Comparison of ENCODE assay signal across 19 cellular contexts in the genomic region with DNA sequence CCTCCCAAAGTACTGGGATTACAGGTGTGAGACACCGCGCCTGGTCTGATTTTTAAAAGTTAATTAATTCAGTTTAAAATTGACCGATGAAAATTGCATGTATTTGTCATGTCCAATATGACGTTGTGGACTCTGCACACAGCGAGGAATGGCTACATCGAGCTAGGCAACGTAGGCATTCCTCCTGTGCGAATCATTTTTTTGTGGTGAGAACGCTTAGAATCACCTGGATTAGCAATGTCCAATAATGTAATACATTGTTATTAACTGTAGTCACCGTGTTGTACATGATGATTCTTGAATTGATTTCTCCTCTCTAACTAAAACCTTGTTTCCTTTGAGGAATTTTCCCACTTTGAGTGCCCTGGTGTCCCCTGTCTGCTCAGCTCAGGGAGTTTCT. TPM values are rescaled to one million over a fixed set of nuclear protein-coding genes. Genes with fewer than 3 reads are reported as not detected.
DNase-seq lines count a peak whose midpoint lies in the region; ATAC-seq and TF ChIP-seq lines count a peak whose summit lies in the region.
"Had no signal": no experiment of that assay in that cellular context is flagged by ENCODE, and none has a peak within 500 bp of the region (broad histone marks: within the 10 kb centered on the region; RNA-seq: fewer than 3 reads in every experiment).

No MANE protein-coding gene starts in this region.

- H3K9me3 ChIP-seq in BLaER1: no peaks in the 10 kb centered on the region
- no peaks in the 10 kb centered on the region for H3K9me3 ChIP-seq in CD4-positive, alpha-beta memory T cell (ENCODE audit: control insufficient read depth in 1 of 2, low read length in 2 of 2)
- no peaks in the 10 kb centered on the region for H3K9me3 ChIP-seq in RWPE2 (ENCODE audit: severe bottlenecking)
- no peaks in the 10 kb centered on the region for H3K9me3 ChIP-seq in SK-N-SH
- H3K9me3 ChIP-seq in HAP-1: no peaks in the 10 kb centered on the region
- H3K9me3 ChIP-seq: SJCRH30 had no signal

- H3K27me3 Mint-ChIP-seq in CD4-positive, alpha-beta memory T cell: peaks cover 14 to 17% of the 10 kb centered on the region in 2 donors
- H3K27me3 Mint-ChIP-seq in immature natural killer cell (ENCODE audit: low read depth in 3 of 3): peaks cover 0 to 8% (median 6%) of the 10 kb centered on the region in 3 donors

- no peaks in the 10 kb centered on the region for H3K79me2 ChIP-seq in SK-N-SH (ENCODE audit: insufficient read depth)

- peak overlapping the region in 2 of 7 donors; percentile 13 to 46 for H3K27ac Mint-ChIP-seq in CD4-positive, alpha-beta memory T cell
- peak overlapping the region; percentile 83 to 91 (median 87) for H3K27ac Mint-ChIP-seq in immature natural killer cell

- peaks cover 38% of the 10 kb centered on the region for H3K4me1 ChIP-seq in BLaER1
- peaks cover 25% of the 10 kb centered on the region for H3K4me1 ChIP-seq in CD4-positive, alpha-beta memory T cell (ENCODE audit: insufficient read depth, low read length)
- H3K4me1 ChIP-seq in RWPE2 (ENCODE audit: insufficient read depth, poor library complexity, severe bottlenecking): peaks cover 10% of the 10 kb centered on the region
- no peaks in the 10 kb centered on the region for H3K4me1 ChIP-seq in SK-N-SH (ENCODE audit: control insufficient read depth in 1 of 2, insufficient read depth in 2 of 2, low read depth in 1 of 2, low read length in 1 of 2)
- H3K4me1 ChIP-seq in HAP-1: no peaks in the 10 kb centered on the region
- H3K4me1 ChIP-seq: SJCRH30 had no signal

- no peak for TF ChIP-seq RAD21 in SK-N-SH (IDR thresholded peaks at IDR 0.05; ENCODE audit: low read length)

- H3K9me3 Mint-ChIP-seq in CD4-positive, alpha-beta memory T cell: peaks cover 0 to 2% (median 0%) of the 10 kb centered on the region in 8 donors
- peaks cover 0 to 1% (median 0%) of the 10 kb centered on the region in 6 donors for H3K9me3 Mint-ChIP-seq in immature natural killer cell

- H3K9me2 ChIP-seq in SK-N-SH: no peaks in the 10 kb centered on the region

- no peak for DNase-seq in CD4-positive, alpha-beta memory T cell
- DNase-seq in RWPE2 (ENCODE audit: low spot score) (no peak), immature natural killer cell (no peak), SK-N-SH (no peak), HAP-1 (ENCODE audit: low spot score in 2 of 2) (no peak)
- no peak for DNase-seq in activated CD8-positive, alpha-beta memory T cell treated with anti-CD3 and anti-CD28 coated beads for 24 hours
- DNase-seq: C1 segment of cervical spinal cord, DND-41, HCEC 1CT, KBM-7, MV-4-11, NCI-H1694 treated with DMSO at 0.1 percent for 48 hours, NCI-H510A, NCI-H774, SJCRH30 had no signal

- TF ChIP-seq EP300 in SK-N-SH (IDR thresholded peaks at IDR 0.05; ENCODE audit: borderline replicate concordance in 1 of 2, low read depth in 1 of 2, low read length in 1 of 2): no peak

- peak; percentile 93 for ATAC-seq in RWPE2 (ENCODE audit: low read depth)
- ATAC-seq in HG02981 (IDR thresholded peaks at IDR 0.05; ENCODE audit: unreplicated experiment): no peak
- ATAC-seq: HepG2 had no signal

- peak overlapping the region in 6 of 8 donors; percentile 3 to 70 (median 20) for H3K4me3 Mint-ChIP-seq in CD4-positive, alpha-beta memory T cell
- H3K4me3 Mint-ChIP-seq in immature natural killer cell: peak overlapping the region; percentile 72 to 85 (median 78)

- H3K36me3 Mint-ChIP-seq in CD4-positive, alpha-beta memory T cell: no peaks in the 10 kb centered on the region
- H3K36me3 Mint-ChIP-seq in immature natural killer cell: peaks cover 0 to 5% (median 5%) of the 10 kb centered on the region in 3 donors

- H3K9ac ChIP-seq in BLaER1 (no peak overlapping the region), SK-N-SH (no peak overlapping the region)

- H2AFZ ChIP-seq in SK-N-SH (ENCODE audit: low read depth): no peak overlapping the region

- CTCF ChIA-PET in CD4-positive, alpha-beta memory T cell (lab: Charles Lee; ENCODE audit: partially characterized antibody): interaction anchor here (0.7 to 1.6 kb wide), 3 partner anchors 25 to 95 kb away, joined by 3 to 7 read pairs (median 6); no protein-coding TSS in a partner anchor
- CTCF ChIA-PET in SK-N-SH (lab: Yijun Ruan, JAX): interaction anchor here (0.6 kb wide), 1 partner anchor 93 kb away, joined by 3 read pairs; no protein-coding TSS in a partner anchor

- H3F3A ChIP-seq in SK-N-SH (replicated peaks; ENCODE audit: insufficient read depth): no peaks in the 10 kb centered on the region

- POLR2A ChIA-PET in CD4-positive, alpha-beta memory T cell (lab: Charles Lee; ENCODE audit: partially characterized antibody): interaction anchor here (0.9 kb wide), 1 partner anchor 43 kb away, joined by 3 read pairs; a partner anchor contains a TSS
- POLR2A ChIA-PET in SK-N-SH (lab: Yijun Ruan, JAX): no interaction called here

- peak overlapping the region; percentile 52 for H3K4me2 ChIP-seq in BLaER1
- no peak overlapping the region for H3K4me2 ChIP-seq in SK-N-SH

- H3K27me3 ChIP-seq in BLaER1: no peaks in the 10 kb centered on the region
- H3K27me3 ChIP-seq in CD4-positive, alpha-beta memory T cell (ENCODE audit: insufficient read depth, low read length): no peaks in the 10 kb centered on the region
- no peaks in the 10 kb centered on the region for H3K27me3 ChIP-seq in RWPE2 (ENCODE audit: insufficient read depth, poor library complexity, severe bottlenecking)
- H3K27me3 ChIP-seq in SK-N-SH (ENCODE audit: insufficient read depth): peaks cover 25% of the 10 kb centered on the region; the same call in 1 of the 2 replicates
- no peaks in the 10 kb centered on the region; the same call in 1 of the 2 replicates for H3K27me3 ChIP-seq in HAP-1 (ENCODE audit: low read depth)
- H3K27me3 ChIP-seq: SJCRH30 had no signal

- H3K4me1 Mint-ChIP-seq in CD4-positive, alpha-beta memory T cell: peaks cover 2 to 32% (median 13%) of the 10 kb centered on the region in 4 donors
- H3K4me1 Mint-ChIP-seq in immature natural killer cell: peaks cover 65 to 66% of the 10 kb centered on the region in 2 donors

- no peak overlapping the region for H3K27ac ChIP-seq in BLaER1
- no peak overlapping the region for H3K27ac ChIP-seq in CD4-positive, alpha-beta memory T cell (ENCODE audit: low read depth, low read length)
- peak overlapping the region; percentile 37 for H3K27ac ChIP-seq in RWPE2 (ENCODE audit: poor library complexity, severe bottlenecking)
- H3K27ac ChIP-seq in SK-N-SH (ENCODE audit: low read depth in 2 of 2, low read length in 1 of 2): no peak overlapping the region
- H3K27ac ChIP-seq: SJCRH30 had no signal

- H4K20me1 ChIP-seq in BLaER1: no peaks in the 10 kb centered on the region
- H4K20me1 ChIP-seq in SK-N-SH (ENCODE audit: insufficient read depth): no peaks in the 10 kb centered on the region

- H3K36me3 ChIP-seq in BLaER1 (no peaks in the 10 kb centered on the region), RWPE2 (ENCODE audit: low read depth) (no peaks in the 10 kb centered on the region), SK-N-SH (replicated peaks in 1 of 2; ENCODE audit: control insufficient read depth in 1 of 2, insufficient read depth in 2 of 2, low read length in 1 of 2) (no peaks in the 10 kb centered on the region), HAP-1 (replicated peaks) (no peaks in the 10 kb centered on the region)
- H3K36me3 ChIP-seq in CD4-positive, alpha-beta memory T cell (ENCODE audit: insufficient read depth, low read length): no peaks in the 10 kb centered on the region
- H3K36me3 ChIP-seq: SJCRH30 had no signal

- intact Hi-C loops in CD4-positive, alpha-beta memory T cell (cut with micrococcal nuclease): no loop called here

- 9% methylated on average over 10 of the region's 10 CpGs for WGBS in SK-N-SH (ENCODE audit: low lambda C conversion rate)

- no peak for TF ChIP-seq CTCF in RWPE2 (IDR thresholded peaks at IDR 0.05; ENCODE audit: poor library complexity, severe bottlenecking)
- no peak for TF ChIP-seq CTCF in SK-N-SH (IDR thresholded peaks at IDR 0.05)

- H3K4me3 ChIP-seq in BLaER1 (no peak overlapping the region), RWPE2 (ENCODE audit: severe bottlenecking) (no peak overlapping the region), SK-N-SH (ENCODE audit: low read depth in 2 of 2, low read length in 1 of 2) (no peak overlapping the region), HAP-1 (no peak overlapping the region)
- H3K4me3 ChIP-seq in CD4-positive, alpha-beta memory T cell (ENCODE audit: low read length in 2 of 2): no peak overlapping the region
- H3K4me3 ChIP-seq: SJCRH30 had no signal

- in situ Hi-C loops in HAP-1 (cut with MboI; ENCODE audit: low sequenced_read_pairs): no loop called here

TF ChIP-seq in SK-N-SH, 30 proteins besides CTCF, POLR2A, EP300 and RAD21:
- TF ChIP-seq YY1 (IDR thresholded peaks at IDR 0.05; ENCODE audit: low read depth): no peak
- no peak for TF ChIP-seq TAF1 (IDR thresholded peaks at IDR 0.05; ENCODE audit: borderline replicate concordance, low read depth, low read length)

RNA-seq across cellular contexts. Expression of a gene that starts 3.4 kb away (rescaled TPM):
- total RNA-seq in CD4-positive, alpha-beta memory T cell: under 1 TPM; 0.81 to 0.97 TPM
- polyA plus RNA-seq in CD4-positive, alpha-beta memory T cell: 10 to 100 TPM; 15.9 to 27.9 TPM
- polyA plus RNA-seq in immature natural killer cell (100 to 1,000 TPM in 2 of 3 donors, 10 to 100 TPM in 1; 77.7 to 463 (median 183) TPM), SK-N-SH (2012; rRNA removed) (not detected in 2 replicates)
- polyA plus RNA-seq in SK-N-SH (2012; cell fraction: cytosol; rRNA removed): not detected in 2 replicates
- polyA plus RNA-seq in SK-N-SH (2012; cell fraction: nucleus; rRNA removed): not detected in 2 replicates
- total RNA-seq: A673, SJCRH30 had no signal

RNA-seq across cellular contexts. Expression of a gene that starts 33.0 kb away (rescaled TPM):
- not detected for total RNA-seq in CD4-positive, alpha-beta memory T cell
- not detected for polyA plus RNA-seq in CD4-positive, alpha-beta memory T cell
- polyA plus RNA-seq in immature natural killer cell: not detected
- polyA plus RNA-seq in SK-N-SH (2012; rRNA removed): 10.8 and 13.5 TPM in 2 replicates
- polyA plus RNA-seq in SK-N-SH (2012; cell fraction: cytosol; rRNA removed): 7.7 and 10.3 TPM in 2 replicates
- 6.2 and 17.8 TPM in 2 replicates for polyA plus RNA-seq in SK-N-SH (2012; cell fraction: nucleus; rRNA removed)

RNA-seq across cellular contexts. Expression of a gene that starts 42.5 kb away (rescaled TPM):
- 1 to 10 TPM; 7.2 to 7.3 TPM for total RNA-seq in CD4-positive, alpha-beta memory T cell
- polyA plus RNA-seq in CD4-positive, alpha-beta memory T cell: under 1 TPM in 1 of 2 donors, not detected in 1; 0.59 TPM
- under 1 TPM in 1 of 3 donors, not detected in 2; 0.75 TPM for polyA plus RNA-seq in immature natural killer cell
- 0.20 and 0.21 TPM in 2 replicates for polyA plus RNA-seq in SK-N-SH (2012; rRNA removed)
- 0.08 and 0.18 TPM in 2 replicates for polyA plus RNA-seq in SK-N-SH (2012; cell fraction: cytosol; rRNA removed)
- 0.22 and 0.26 TPM in 2 replicates for polyA plus RNA-seq in SK-N-SH (2012; cell fraction: nucleus; rRNA removed)

RNA-seq across cellular contexts. Expression of a gene that starts 57.1 kb away (rescaled TPM):
- total RNA-seq in CD4-positive, alpha-beta memory T cell: 100 to 1,000 TPM; 535 to 565 TPM
- 10 to 100 TPM in 1 of 2 donors, 1 to 10 TPM in 1; 3.1 to 11.3 TPM for polyA plus RNA-seq in CD4-positive, alpha-beta memory T cell
- polyA plus RNA-seq in immature natural killer cell: 1 to 10 TPM; 3.2 to 8.6 (median 3.2) TPM
- 84.0 and 89.1 TPM in 2 replicates for polyA plus RNA-seq in SK-N-SH (2012; rRNA removed)
- polyA plus RNA-seq in SK-N-SH (2012; cell fraction: cytosol; rRNA removed): 7.9 and 9.7 TPM in 2 replicates
- polyA plus RNA-seq in SK-N-SH (2012; cell fraction: nucleus; rRNA removed): 983 and 1,066 TPM in 2 replicates

Comparison
In these comparisons a context has a peak if more than half of its experiments do, and no peak if none do; other contexts are left out.
1. RNA of a gene that starts 3.4 kb away (polyA plus RNA-seq): 77.7 to 463 TPM in immature natural killer cell and 15.9 to 27.9 TPM in CD4-positive, alpha-beta memory T cell; not detected in SK-N-SH; every median in the first group is over 10 times any median in the second.
2. RNA of a gene that starts 33.0 kb away (polyA plus RNA-seq): 6.2 to 17.8 TPM in SK-N-SH; not detected in CD4-positive, alpha-beta memory T cell and not detected in immature natural killer cell; every median in the first group is over 4 times any median in the second.